8 cellular contexts compared by ENCODE assay signal in genomic region chr19:34184880-34185491, GRCh38. TPM values are rescaled to one million over a fixed set of nuclear protein-coding genes. Genes with fewer than 3 reads are reported as not detected.
DNase-seq lines count a peak whose midpoint lies in the region; FAIRE-seq and TF ChIP-seq lines count a peak whose summit lies in the region.
"Had no signal": no experiment of that assay in that cellular context is flagged by ENCODE, and none has a peak within 500 bp of the region (broad histone marks: within the 10 kb centered on the region; RNA-seq: fewer than 3 reads in every experiment).

No MANE protein-coding gene starts in this region.

- H3K4me1 Mint-ChIP-seq in progenitor cell of endocrine pancreas (ENCODE audit: low read depth): peaks cover 31% of the 10 kb centered on the region

- peaks cover 2% of the 10 kb centered on the region for H3K36me3 Mint-ChIP-seq in progenitor cell of endocrine pancreas (ENCODE audit: insufficient read depth)

- no peak for TF ChIP-seq CTCF in progenitor cell of endocrine pancreas (IDR thresholded peaks at IDR 0.05; ENCODE audit: unreplicated experiment)

- peak; percentile 34 for DNase-seq in GM04503 (ENCODE audit: low read depth)
- DNase-seq in MV-4-11 (lab: John Stamatoyannopoulos, UW): peak; percentile 74
- DNase-seq in progenitor cell of endocrine pancreas (ENCODE audit: low spot score, unreplicated experiment): no peak
- DNase-seq in G401 (ENCODE audit: low spot score): no peak
- no peak for DNase-seq in hypothalamus (lab: John Stamatoyannopoulos, UW)
- DNase-seq in T-helper 1 cell: no peak
- DNase-seq: aorta had no signal

- peak overlapping the region; percentile 9 for H3K27ac Mint-ChIP-seq in progenitor cell of endocrine pancreas

- no peak overlapping the region for H3K4me3 Mint-ChIP-seq in progenitor cell of endocrine pancreas (ENCODE audit: low read depth)

- in situ Hi-C loops in G401 (cut with HindIII; ENCODE audit: low sequenced_read_pairs): no loop called here

- no peaks in the 10 kb centered on the region for H3K9me3 Mint-ChIP-seq in progenitor cell of endocrine pancreas (ENCODE audit: low read depth)

- H3K27me3 Mint-ChIP-seq in progenitor cell of endocrine pancreas: no peaks in the 10 kb centered on the region

- FAIRE-seq in endometrium (lab: Jason Lieb, UNC): peak; percentile 79

RNA-seq across cellular contexts. Expression of gene LSM14A, which starts 12.7 kb away (rescaled TPM):
- total RNA-seq in progenitor cell of endocrine pancreas: 120 and 133 TPM in 2 replicates
- 89.9 and 119 TPM in 2 replicates for total RNA-seq in G401 (2014; rRNA removed; shearing (Covaris generic))

Comparison
In these comparisons a context has a peak if more than half of its experiments do, and no peak if none do; other contexts are left out.
1. DNase-seq: peak in GM04503 (single experiment) and MV-4-11 (single experiment); none in progenitor cell of endocrine pancreas (single experiment), G401 (single experiment), hypothalamus (0 of 51) and T-helper 1 cell (0 of 5).